ENCODE assay signal across 8 cellular contexts in the genomic region with DNA sequence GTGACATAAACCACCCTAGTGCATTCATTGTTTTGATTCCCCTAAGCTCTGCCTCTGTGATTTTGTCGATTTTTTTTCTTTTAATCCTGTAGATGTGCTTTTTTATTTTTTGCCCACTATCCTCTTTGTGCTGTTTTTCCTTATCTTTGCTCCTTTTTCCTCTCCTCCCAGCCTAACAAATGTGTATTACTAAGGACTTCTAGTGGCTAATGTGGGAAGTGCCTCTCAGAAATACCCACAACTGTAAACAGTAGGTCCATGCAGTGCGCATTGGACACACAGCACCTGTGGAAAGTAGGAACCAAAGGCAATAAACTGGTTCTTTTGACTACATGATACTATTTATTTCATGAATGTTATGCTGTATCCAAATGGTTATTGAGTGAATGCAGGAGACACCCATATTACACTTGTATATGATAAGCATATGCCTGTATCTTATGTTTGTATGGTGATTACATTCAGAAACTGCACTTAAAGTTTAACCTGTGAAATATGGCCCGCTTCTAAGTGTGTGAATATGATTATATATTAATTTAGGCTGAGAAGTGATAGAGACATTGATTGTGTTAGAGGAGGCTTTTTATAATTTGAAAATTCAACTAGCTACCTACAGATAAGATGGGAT.
DNase-seq lines count a peak whose midpoint lies in the region; ATAC-seq and TF ChIP-seq lines count a peak whose summit lies in the region.

No MANE protein-coding gene starts in this region.

- no peak overlapping the region for H3K27ac ChIP-seq in HCT116 (ENCODE audit: low read depth, low read length)
- no peak overlapping the region for H3K27ac ChIP-seq in SK-N-SH (ENCODE audit: low read depth in 2 of 2, low read length in 1 of 2)
- H3K27ac ChIP-seq in gastroesophageal sphincter = no peak overlapping the region
- no peak overlapping the region for H3K27ac ChIP-seq in vagina

- H3K4me3 ChIP-seq in Caco-2 (ENCODE audit: low read depth, low read length) (no peak overlapping the region), HCT116 (replicated peaks in 1 of 2; ENCODE audit: low read depth in 1 of 2, low read length in 2 of 2) (no peak overlapping the region), SK-N-SH (ENCODE audit: low read depth in 2 of 2, low read length in 1 of 2) (no peak overlapping the region; a peak in 1 of 4 replicates), gastroesophageal sphincter (no peak overlapping the region), vagina (no peak overlapping the region)

- TF ChIP-seq POLR2A in HCT116 (IDR thresholded peaks at IDR 0.05; ENCODE audit: borderline replicate concordance, extremely low read depth, insufficient read depth, insufficient read length) = no peak
- TF ChIP-seq POLR2A in gastroesophageal sphincter (IDR thresholded peaks at IDR 0.05) = no peak
- no peak for TF ChIP-seq POLR2A in vagina (IDR thresholded peaks at IDR 0.05)

- H3K27me3 ChIP-seq in Caco-2 (replicated peaks; ENCODE audit: control insufficient read depth, insufficient read depth, low read length) = no peaks in the 10 kb centered on the region
- no peaks in the 10 kb centered on the region for H3K27me3 ChIP-seq in HCT116 (ENCODE audit: insufficient read depth, low read length)
- H3K27me3 ChIP-seq in SK-N-SH (ENCODE audit: insufficient read depth) = no peaks in the 10 kb centered on the region
- H3K27me3 ChIP-seq in gastroesophageal sphincter = no peaks in the 10 kb centered on the region
- H3K27me3 ChIP-seq in vagina = no peaks in the 10 kb centered on the region

- H3K9ac ChIP-seq in HCT116 (ENCODE audit: low read length) (no peak overlapping the region), SK-N-SH (no peak overlapping the region)

- H3K27me3 Mint-ChIP-seq in Caco-2 (ENCODE audit: insufficient read depth, unreplicated experiment) (peaks cover 14% of the 10 kb centered on the region), progenitor cell of endocrine pancreas (no peaks in the 10 kb centered on the region)

- no peaks in the 10 kb centered on the region for H3K4me1 Mint-ChIP-seq in Caco-2 (ENCODE audit: low read depth, unreplicated experiment)
- peaks cover 11% of the 10 kb centered on the region for H3K4me1 Mint-ChIP-seq in progenitor cell of endocrine pancreas (ENCODE audit: low read depth)

- H3K9me2 ChIP-seq in HCT116 (ENCODE audit: insufficient read depth) = no peaks in the 10 kb centered on the region
- no peaks in the 10 kb centered on the region for H3K9me2 ChIP-seq in SK-N-SH

- H3K4me3 Mint-ChIP-seq in Caco-2 (ENCODE audit: unreplicated experiment) (no peak overlapping the region), progenitor cell of endocrine pancreas (ENCODE audit: low read depth) (no peak overlapping the region)

- no peaks in the 10 kb centered on the region for H3K9me3 ChIP-seq in Caco-2
- H3K9me3 ChIP-seq in HCT116 (ENCODE audit: control insufficient read depth in 1 of 2, insufficient read depth in 1 of 2, low read depth in 1 of 2, low read length in 2 of 2) = no peaks in the 10 kb centered on the region
- H3K9me3 ChIP-seq in SK-N-SH = no peaks in the 10 kb centered on the region
- H3K9me3 ChIP-seq in gastroesophageal sphincter = no peaks in the 10 kb centered on the region
- H3K9me3 ChIP-seq in vagina = no peaks in the 10 kb centered on the region

- H3K4me2 ChIP-seq in HCT116 (ENCODE audit: low read length) (no peak overlapping the region), SK-N-SH (no peak overlapping the region)

- H3K79me2 ChIP-seq in HCT116 (ENCODE audit: insufficient read depth, low read length) (no peaks in the 10 kb centered on the region), SK-N-SH (ENCODE audit: insufficient read depth) (no peaks in the 10 kb centered on the region)

- no TSS peak for BruUV-seq in Caco-2 (replicated peaks; lab: Mats Ljungman, UMichigan)
- BruUV-seq in HCT116 (replicated peaks; lab: Mats Ljungman, UMichigan) = no TSS peak

- CTCF ChIA-PET in Caco-2 (lab: Charles Lee) (no interaction called here), HCT116 (lab: Charles Lee) (interaction anchor here (1.8 kb wide), 1 partner anchor 204 kb away, joined by 10 read pairs; no protein-coding TSS in a partner anchor), SK-N-SH (lab: Yijun Ruan, JAX) (interaction anchor here (0.6 to 4.0 kb wide), 13 partner anchors 10 to 444 kb away, joined by 3 to 21 read pairs (median 3); a partner anchor contains a TSS)

- H3K36me3 Mint-ChIP-seq in Caco-2 (ENCODE audit: insufficient read depth, unreplicated experiment) = no peaks in the 10 kb centered on the region
- no peaks in the 10 kb centered on the region for H3K36me3 Mint-ChIP-seq in progenitor cell of endocrine pancreas (ENCODE audit: insufficient read depth)

- WGBS in SK-N-SH (ENCODE audit: low lambda C conversion rate) = 56% methylated on average over 3 of the region's 3 CpGs
- 60 to 62% methylated on average over 3 of the region's 3 CpGs for WGBS in gastroesophageal sphincter (ENCODE audit: low coverage in 1 of 2), 2 donors

- H4K20me1 ChIP-seq in HCT116 (ENCODE audit: insufficient read depth) (no peaks in the 10 kb centered on the region), SK-N-SH (ENCODE audit: insufficient read depth) (no peaks in the 10 kb centered on the region)

- H3K27ac Mint-ChIP-seq in Caco-2 (ENCODE audit: unreplicated experiment) (no peak overlapping the region), progenitor cell of endocrine pancreas (no peak overlapping the region)

- POLR2A ChIA-PET in Caco-2 (lab: Charles Lee) = no interaction called here
- POLR2A ChIA-PET in HCT116 (lab: Charles Lee) = no interaction called here
- POLR2A ChIA-PET in SK-N-SH (lab: Yijun Ruan, JAX) = no interaction called here

- no peaks in the 10 kb centered on the region for H3K9me3 Mint-ChIP-seq in Caco-2 (ENCODE audit: unreplicated experiment)
- no peaks in the 10 kb centered on the region for H3K9me3 Mint-ChIP-seq in progenitor cell of endocrine pancreas (ENCODE audit: low read depth)

- intact Hi-C loops in Caco-2 (cut with micrococcal nuclease; ENCODE audit: unreplicated experiment) = loop anchor here (1.0 to 10.0 kb wide), 4 partner anchors 106 to 431 kb away; no protein-coding TSS in a partner anchor
- intact Hi-C loops in HCT116 (cut with micrococcal nuclease) = loop anchor here (2.0 to 10.0 kb wide), 4 partner anchors 148 to 432 kb away; a partner anchor contains a TSS
- intact Hi-C loops in vagina (cut with DNase I) = no loop called here

- TF ChIP-seq EP300 in SK-N-SH (IDR thresholded peaks at IDR 0.05; ENCODE audit: borderline replicate concordance in 1 of 2, low read depth in 1 of 2, low read length in 1 of 2) (no peak), gastroesophageal sphincter (IDR thresholded peaks at IDR 0.05) (no peak)

- peak; percentile 46 to 77 for TF ChIP-seq CTCF in Caco-2 (IDR thresholded peaks at IDR 0.05; ENCODE audit: insufficient read depth in 1 of 2, low read depth in 1 of 2, low read length in 1 of 2, severe bottlenecking in 1 of 2, unreplicated experiment in 1 of 2)
- peak; percentile 57 to 75 (median 65); a peak in 5 of 6 replicates for TF ChIP-seq CTCF in HCT116 (IDR thresholded peaks at IDR 0.05 in 2 of 3, conservative IDR thresholded peaks at IDR 0.05 in 1 of 3; ENCODE audit: borderline replicate concordance in 1 of 3, insufficient read depth in 1 of 3, low read depth in 2 of 3, low read length in 2 of 3)
- TF ChIP-seq CTCF in SK-N-SH (IDR thresholded peaks at IDR 0.05) = peak; percentile 68
- TF ChIP-seq CTCF in gastroesophageal sphincter (IDR thresholded peaks at IDR 0.05) = peak; percentile 14 to 50 (median 42)
- TF ChIP-seq CTCF in progenitor cell of endocrine pancreas (IDR thresholded peaks at IDR 0.05; ENCODE audit: unreplicated experiment) = peak; percentile 69
- peak in 1 of 3 experiments; percentile 51 for TF ChIP-seq CTCF in vagina (IDR thresholded peaks at IDR 0.05)

- RAD21 ChIA-PET in HCT116 (lab: Charles Lee; ENCODE audit: low non-redundant PET in 1 of 2, low total read pairs in 2 of 2, uncharacterized antibody in 2 of 2, unreplicated experiment in 2 of 2) = interaction anchor here in 1 of 2 experiments (1.0 kb wide), 1 partner anchor 204 kb away, joined by 3 read pairs; no protein-coding TSS in a partner anchor

- H3K36me3 ChIP-seq in Caco-2 (ENCODE audit: control insufficient read depth, insufficient read depth, low read length) (no peaks in the 10 kb centered on the region), HCT116 (ENCODE audit: control insufficient read depth in 1 of 2, insufficient read depth in 2 of 2, low read length in 2 of 2) (no peaks in the 10 kb centered on the region), SK-N-SH (replicated peaks in 1 of 2; ENCODE audit: control insufficient read depth in 1 of 2, insufficient read depth in 2 of 2, low read length in 1 of 2) (no peaks in the 10 kb centered on the region), gastroesophageal sphincter (no peaks in the 10 kb centered on the region), vagina (no peaks in the 10 kb centered on the region)

- H2AFZ ChIP-seq in HCT116 (ENCODE audit: low read depth, low read length, poor library complexity, severe bottlenecking) (no peak overlapping the region), SK-N-SH (ENCODE audit: low read depth) (no peak overlapping the region)

- TF ChIP-seq RAD21 in HCT116 (IDR thresholded peaks at IDR 0.05; ENCODE audit: low read depth) = peak; percentile 82
- TF ChIP-seq RAD21 in SK-N-SH (IDR thresholded peaks at IDR 0.05; ENCODE audit: low read length) = peak; percentile 91

- H3K4me1 ChIP-seq in Caco-2 (no peaks in the 10 kb centered on the region), HCT116 (ENCODE audit: control insufficient read depth in 1 of 2, insufficient read depth in 2 of 2, low read length in 2 of 2) (no peaks in the 10 kb centered on the region), SK-N-SH (ENCODE audit: control insufficient read depth in 1 of 2, insufficient read depth in 2 of 2, low read depth in 1 of 2, low read length in 1 of 2) (no peaks in the 10 kb centered on the region), gastroesophageal sphincter (no peaks in the 10 kb centered on the region), vagina (no peaks in the 10 kb centered on the region)

- DNase-seq in Caco-2 (peak in 1 of 2 experiments; percentile 31), HCT116 (ENCODE audit: low read depth, low spot score) (peak; percentile 19), SK-N-SH (peak; percentile 39), progenitor cell of endocrine pancreas (ENCODE audit: low spot score, unreplicated experiment) (no peak), NCI-H2227 treated with DMSO at 0.1 percent for 48 hours (lab: John Stamatoyannopoulos, UW) (no peak), vagina (ENCODE audit: extremely low spot score in 2 of 2) (no peak), epidermal melanocyte (ENCODE audit: insufficient read length, low spot score) (no peak)

- peak; percentile 94 for ATAC-seq in HCT116
- ATAC-seq in gastroesophageal sphincter = no peak

- no peaks in the 10 kb centered on the region for H3F3A ChIP-seq in SK-N-SH (replicated peaks; ENCODE audit: insufficient read depth)

TF ChIP-seq in HCT116, 20 proteins besides CTCF, POLR2A, EP300 and RAD21:
- TF ChIP-seq POLR2AphosphoS5 (IDR thresholded peaks at IDR 0.05; ENCODE audit: low read depth, low read length) = no peak
- peak; percentile 22 for TF ChIP-seq YY1 (IDR thresholded peaks at IDR 0.05; ENCODE audit: extremely low read depth, insufficient replicate concordance, low read depth, low read length)
TF ChIP-seq in HCT116: peak in this region for 1.

TF ChIP-seq in SK-N-SH, 30 proteins besides CTCF, POLR2A, EP300 and RAD21 (continues in another document):
- TF ChIP-seq GATA2 (CRISPR knock-in tag; IDR thresholded peaks at IDR 0.05) = peak; percentile 52

Comparison
In these comparisons a context has a peak if more than half of its experiments do, and no peak if none do; other contexts are left out.
1. DNase-seq: peak in HCT116 (single experiment) and SK-N-SH (single experiment); none in progenitor cell of endocrine pancreas (single experiment), NCI-H2227 treated with DMSO at 0.1 percent for 48 hours (single experiment), vagina (0 of 2) and epidermal melanocyte (single experiment).